Comparison of ENCODE assay signal across 36 cellular contexts in the genomic region with DNA sequence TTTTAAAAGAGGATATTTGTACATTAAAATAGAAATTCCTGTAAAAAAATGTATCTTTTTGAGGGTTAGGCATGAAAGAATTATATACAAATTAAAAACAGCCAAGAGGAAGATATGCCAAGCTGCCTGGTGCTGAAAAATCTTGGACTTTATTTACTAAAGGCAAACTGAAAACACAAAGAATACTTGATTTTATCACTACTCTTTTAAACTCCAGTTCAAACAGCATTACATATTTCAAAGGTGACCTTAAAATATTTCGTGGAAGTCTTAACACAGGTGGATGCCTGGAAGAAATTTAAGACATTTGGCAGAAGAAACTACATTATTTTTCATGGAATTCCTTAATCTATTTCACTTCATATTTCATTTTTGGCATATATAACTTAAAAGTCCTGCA.
"Had no signal": no experiment of that assay in that cellular context is flagged by ENCODE, and none has a peak within 500 bp of the region (broad histone marks: within the 10 kb centered on the region; RNA-seq: fewer than 3 reads in every experiment).

No MANE protein-coding gene starts in this region.

- H3K36me3 ChIP-seq: adrenal gland had no signal

- H3K4me1 Mint-ChIP-seq: activated naive CD4-positive, alpha-beta T cell treated with anti-CD3 and anti-CD28 coated beads, Interleukin-2, amount 10 ng/mL, durations not matched to agents 7 days and 5 days; activated naive CD4-positive, alpha-beta T cell treated with anti-CD3 and anti-CD28 coated beads, Interleukin-2, amount 50 U/mL, for 24 hours; activated naive CD8-positive, alpha-beta T cell treated with anti-CD3 and anti-CD28 coated beads for 36 hours; activated naive CD8-positive, alpha-beta T cell treated with anti-CD3 and anti-CD28 coated beads, Interleukin-2, amount 10 ng/mL, durations not matched to agents 7 days and 5 days; activated naive CD8-positive, alpha-beta T cell treated with anti-CD3 and anti-CD28 coated beads, Interleukin-2, amount 50 U/mL, for 24 hours; brain had no signal

- ATAC-seq: activated naive CD4-positive, alpha-beta T cell treated with anti-CD3 and anti-CD28 coated beads, Interleukin-2, amount 50 U/mL, for 72 hours; activated naive CD8-positive, alpha-beta T cell treated with anti-CD3 and anti-CD28 coated beads, Interleukin-2, amount 50 U/mL, for 24 hours; activated T-cell treated with anti-CD3 and anti-CD28 coated beads, Interleukin-2, amount 50 U/mL, for 4 hours; activated T-cell treated with anti-CD3 and anti-CD28 coated beads, Interleukin-2, amount 50 U/mL, for 72 hours; activated T-helper 17 cell treated with anti-CD3 and anti-CD28 coated beads, Interleukin-2, amount 50 U/mL, for 72 hours; body of pancreas had no signal

- H3K9me3 Mint-ChIP-seq: activated naive CD4-positive, alpha-beta T cell treated with anti-CD3 and anti-CD28 coated beads for 36 hours; activated naive CD4-positive, alpha-beta T cell treated with anti-CD3 and anti-CD28 coated beads, Interleukin-2, amount 10 ng/mL, durations not matched to agents 7 days and 5 days; activated naive CD4-positive, alpha-beta T cell treated with anti-CD3 and anti-CD28 coated beads, Interleukin-2, amount 50 U/mL, for 24 hours; activated naive CD4-positive, alpha-beta T cell treated with anti-CD3 and anti-CD28 coated beads, Interleukin-2, amount 50 U/mL, for 72 hours; activated naive CD8-positive, alpha-beta T cell treated with anti-CD3 and anti-CD28 coated beads for 36 hours; activated naive CD8-positive, alpha-beta T cell treated with anti-CD3 and anti-CD28 coated beads, Interleukin-2, amount 10 ng/mL, durations not matched to agents 7 days and 5 days; activated naive CD8-positive, alpha-beta T cell treated with anti-CD3 and anti-CD28 coated beads, Interleukin-2, amount 50 U/mL, for 24 hours; activated T-cell treated with anti-CD3 and anti-CD28 coated beads, Interleukin-2, amount 50 U/mL, for 24 hours; activated T-cell treated with anti-CD3 and anti-CD28 coated beads, Interleukin-2, amount 50 U/mL, for 4 hours; activated T-cell treated with anti-CD3 and anti-CD28 coated beads, Interleukin-2, amount 50 U/mL, for 72 hours; activated T-helper 1 cell treated with anti-CD3 and anti-CD28 coated beads, Interleukin-12 subunit alpha, Interleukin-12 subunit beta, Interleukin-2, Interleukin-4 antibody, amounts not matched to agents 30 ng/mL and 10 ng/mL and 1 ng/mL, durations not matched to agents 14 hours and 24 hours and 36 hours; activated T-helper 17 cell treated with anti-CD3 and anti-CD28 coated beads, Interleukin-2, amount 50 U/mL, for 72 hours; activated T-helper 2 cell treated with anti-CD3 and anti-CD28 coated beads, Interferon-gamma antibody, Interleukin-2, Interleukin-4, amounts not matched to agents 10 μg/mL and 5 μg/mL and 100 μg/mL, durations not matched to agents 14 hours and 24 hours and 36 hours; brain; central memory CD8-positive, alpha-beta T cell had no signal

- H3K4me1 ChIP-seq: adrenal gland, ascending aorta, body of pancreas had no signal

- H3K4me3 ChIP-seq: adrenal gland, ascending aorta, body of pancreas, cardiac muscle cell had no signal

- H3K9me3 ChIP-seq: adrenal gland, ascending aorta, body of pancreas had no signal

- H3K27me3 ChIP-seq: adrenal gland, ascending aorta, body of pancreas, brain microvascular endothelial cell, cardiac muscle cell had no signal

- H3K27ac ChIP-seq: adrenal gland, ascending aorta, body of pancreas, brain microvascular endothelial cell, cardiac muscle cell had no signal

- H3K27me3 Mint-ChIP-seq: activated naive CD4-positive, alpha-beta T cell treated with anti-CD3 and anti-CD28 coated beads, Interleukin-2, amount 10 ng/mL, durations not matched to agents 7 days and 5 days; activated naive CD4-positive, alpha-beta T cell treated with anti-CD3 and anti-CD28 coated beads, Interleukin-2, amount 50 U/mL, for 24 hours; activated naive CD8-positive, alpha-beta T cell; activated naive CD8-positive, alpha-beta T cell treated with anti-CD3 and anti-CD28 coated beads for 36 hours; activated naive CD8-positive, alpha-beta T cell treated with anti-CD3 and anti-CD28 coated beads, Interleukin-2, amount 10 ng/mL, durations not matched to agents 7 days and 5 days; activated naive CD8-positive, alpha-beta T cell treated with anti-CD3 and anti-CD28 coated beads, Interleukin-2, amount 50 U/mL, for 24 hours; activated T-cell treated with anti-CD3 and anti-CD28 coated beads, Interleukin-2, amount 50 U/mL, for 24 hours; activated T-helper 17 cell treated with anti-CD3 and anti-CD28 coated beads, Interleukin-2, amount 50 U/mL, for 72 hours; brain; central memory CD8-positive, alpha-beta T cell had no signal

- DNase-seq: activated effector memory CD4-positive, alpha-beta T cell treated with anti-CD3 and anti-CD28 coated beads, Interleukin-2, amount 50 U/mL, for 16 hours; activated effector memory CD4-positive, alpha-beta T cell treated with Interleukin-2 at 50 U/mL for 16 hours; activated gamma-delta T cell; activated gamma-delta T cell treated with Interleukin-2 at 50 U/mL for 16 hours; activated naive CD4-positive, alpha-beta T cell; activated naive CD4-positive, alpha-beta T cell treated with anti-CD3 and anti-CD28 coated beads for 36 hours; activated naive CD4-positive, alpha-beta T cell treated with anti-CD3 and anti-CD28 coated beads, Interleukin-2, amount 10 ng/mL, durations not matched to agents 7 days and 5 days; activated naive CD4-positive, alpha-beta T cell treated with anti-CD3 and anti-CD28 coated beads, Interleukin-2, amount 50 U/mL, for 16 hours; activated naive CD4-positive, alpha-beta T cell treated with Interleukin-2 at 50 U/mL for 16 hours; activated naive CD8-positive, alpha-beta T cell treated with anti-CD3 and anti-CD28 coated beads for 36 hours; activated naive CD8-positive, alpha-beta T cell treated with anti-CD3 and anti-CD28 coated beads, Interleukin-2, amount 10 ng/mL, durations not matched to agents 7 days and 5 days; activated naive CD8-positive, alpha-beta T cell treated with anti-CD3 and anti-CD28 coated beads, Interleukin-2, amount 50 U/mL, for 24 hours; activated T-cell treated with anti-CD3 and anti-CD28 coated beads, Interleukin-2, amount 50 U/mL, for 24 hours; activated T-cell treated with anti-CD3 and anti-CD28 coated beads, Interleukin-2, amount 50 U/mL, for 4 hours; activated T-cell treated with anti-CD3 and anti-CD28 coated beads, Interleukin-2, amount 50 U/mL, for 48 hours; activated T-cell treated with anti-CD3 and anti-CD28 coated beads, Interleukin-2, amount 50 U/mL, for 72 hours; adrenal gland; amniotic stem cell; amygdala; anterior cingulate cortex; aorta; body of pancreas; brain microvascular endothelial cell; caudate nucleus; central memory CD4-positive, alpha-beta T cell; cerebellar nuclear complex had no signal

- H3K4me3 Mint-ChIP-seq: activated naive CD4-positive, alpha-beta T cell treated with anti-CD3 and anti-CD28 coated beads for 36 hours; activated naive CD4-positive, alpha-beta T cell treated with anti-CD3 and anti-CD28 coated beads, Interleukin-2, amount 10 ng/mL, durations not matched to agents 7 days and 5 days; activated naive CD4-positive, alpha-beta T cell treated with anti-CD3 and anti-CD28 coated beads, Interleukin-2, amount 50 U/mL, for 24 hours; activated naive CD8-positive, alpha-beta T cell; activated naive CD8-positive, alpha-beta T cell treated with anti-CD3 and anti-CD28 coated beads for 36 hours; activated naive CD8-positive, alpha-beta T cell treated with anti-CD3 and anti-CD28 coated beads, Interleukin-2, amount 10 ng/mL, durations not matched to agents 7 days and 5 days; activated naive CD8-positive, alpha-beta T cell treated with anti-CD3 and anti-CD28 coated beads, Interleukin-2, amount 50 U/mL, for 24 hours; activated T-cell treated with anti-CD3 and anti-CD28 coated beads, Interleukin-2, amount 50 U/mL, for 24 hours; activated T-cell treated with anti-CD3 and anti-CD28 coated beads, Interleukin-2, amount 50 U/mL, for 4 hours; activated T-cell treated with anti-CD3 and anti-CD28 coated beads, Interleukin-2, amount 50 U/mL, for 72 hours; activated T-helper 1 cell treated with anti-CD3 and anti-CD28 coated beads, Interleukin-12 subunit alpha, Interleukin-12 subunit beta, Interleukin-2, Interleukin-4 antibody, amounts not matched to agents 30 ng/mL and 10 ng/mL and 1 ng/mL, durations not matched to agents 14 hours and 24 hours and 36 hours; activated T-helper 17 cell treated with anti-CD3 and anti-CD28 coated beads, Interleukin-2, amount 50 U/mL, for 72 hours; brain; central memory CD8-positive, alpha-beta T cell had no signal

- H3K27ac Mint-ChIP-seq: activated naive CD4-positive, alpha-beta T cell treated with anti-CD3 and anti-CD28 coated beads for 36 hours; activated naive CD4-positive, alpha-beta T cell treated with anti-CD3 and anti-CD28 coated beads, Interleukin-2, amount 10 ng/mL, durations not matched to agents 7 days and 5 days; activated naive CD4-positive, alpha-beta T cell treated with anti-CD3 and anti-CD28 coated beads, Interleukin-2, amount 50 U/mL, for 24 hours; activated naive CD8-positive, alpha-beta T cell; activated naive CD8-positive, alpha-beta T cell treated with anti-CD3 and anti-CD28 coated beads for 36 hours; activated naive CD8-positive, alpha-beta T cell treated with anti-CD3 and anti-CD28 coated beads, Interleukin-2, amount 10 ng/mL, durations not matched to agents 7 days and 5 days; activated naive CD8-positive, alpha-beta T cell treated with anti-CD3 and anti-CD28 coated beads, Interleukin-2, amount 50 U/mL, for 24 hours; activated T-cell treated with anti-CD3 and anti-CD28 coated beads, Interleukin-2, amount 50 U/mL, for 24 hours; activated T-cell treated with anti-CD3 and anti-CD28 coated beads, Interleukin-2, amount 50 U/mL, for 72 hours; activated T-helper 1 cell treated with anti-CD3 and anti-CD28 coated beads, Interleukin-12 subunit alpha, Interleukin-12 subunit beta, Interleukin-2, Interleukin-4 antibody, amounts not matched to agents 30 ng/mL and 10 ng/mL and 1 ng/mL, durations not matched to agents 14 hours and 24 hours and 36 hours; activated T-helper 17 cell treated with anti-CD3 and anti-CD28 coated beads, Interleukin-2, amount 50 U/mL, for 72 hours; activated T-helper 2 cell treated with anti-CD3 and anti-CD28 coated beads, Interferon-gamma antibody, Interleukin-2, Interleukin-4, amounts not matched to agents 10 μg/mL and 5 μg/mL and 100 μg/mL, durations not matched to agents 14 hours and 24 hours and 36 hours; brain had no signal
